Comparison of ENCODE assay signal across 1 cellular context in the genomic region with DNA sequence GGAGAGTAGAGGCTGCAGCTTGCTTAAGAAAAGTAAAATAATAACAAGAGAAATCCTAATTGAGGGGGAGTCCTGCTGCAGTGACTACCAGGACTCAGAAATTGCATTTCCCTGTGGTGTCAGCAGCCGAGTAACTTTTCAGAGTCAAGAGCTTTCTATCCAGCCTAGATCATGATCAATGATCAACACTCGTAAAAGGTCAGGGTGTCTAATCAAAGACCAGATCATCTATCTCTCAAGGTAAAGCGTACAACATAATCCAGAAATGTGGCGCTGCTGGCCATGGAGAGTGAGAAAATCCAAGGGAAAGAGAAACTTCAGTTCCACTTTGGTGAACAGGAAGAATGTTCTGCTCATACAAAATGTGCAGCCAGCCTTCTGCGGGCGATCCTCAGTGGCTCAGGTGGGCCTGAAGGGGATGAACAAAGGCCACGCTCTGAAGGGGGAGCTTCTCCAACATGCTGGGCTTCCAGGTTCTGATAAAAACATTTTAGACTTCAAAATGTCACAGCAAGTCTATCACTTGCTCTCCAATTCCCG.
TF ChIP-seq lines count a peak whose summit lies in the region.

No MANE protein-coding gene starts in this region.

TF ChIP-seq in HepG2, 621 proteins besides CTCF, POLR2A, EP300 and RAD21:
- TF ChIP-seq, protein P1, sequence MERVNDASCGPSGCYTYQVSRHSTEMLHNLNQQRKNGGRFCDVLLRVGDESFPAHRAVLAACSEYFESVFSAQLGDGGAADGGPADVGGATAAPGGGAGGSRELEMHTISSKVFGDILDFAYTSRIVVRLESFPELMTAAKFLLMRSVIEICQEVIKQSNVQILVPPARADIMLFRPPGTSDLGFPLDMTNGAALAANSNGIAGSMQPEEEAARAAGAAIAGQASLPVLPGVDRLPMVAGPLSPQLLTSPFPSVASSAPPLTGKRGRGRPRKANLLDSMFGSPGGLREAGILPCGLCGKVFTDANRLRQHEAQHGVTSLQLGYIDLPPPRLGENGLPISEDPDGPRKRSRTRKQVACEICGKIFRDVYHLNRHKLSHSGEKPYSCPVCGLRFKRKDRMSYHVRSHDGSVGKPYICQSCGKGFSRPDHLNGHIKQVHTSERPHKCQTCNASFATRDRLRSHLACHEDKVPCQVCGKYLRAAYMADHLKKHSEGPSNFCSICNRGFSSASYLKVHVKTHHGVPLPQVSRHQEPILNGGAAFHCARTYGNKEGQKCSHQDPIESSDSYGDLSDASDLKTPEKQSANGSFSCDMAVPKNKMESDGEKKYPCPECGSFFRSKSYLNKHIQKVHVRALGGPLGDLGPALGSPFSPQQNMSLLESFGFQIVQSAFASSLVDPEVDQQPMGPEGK (CRISPR knock-in tag; IDR thresholded peaks at IDR 0.05): no peak
- TF ChIP-seq, protein P2, sequence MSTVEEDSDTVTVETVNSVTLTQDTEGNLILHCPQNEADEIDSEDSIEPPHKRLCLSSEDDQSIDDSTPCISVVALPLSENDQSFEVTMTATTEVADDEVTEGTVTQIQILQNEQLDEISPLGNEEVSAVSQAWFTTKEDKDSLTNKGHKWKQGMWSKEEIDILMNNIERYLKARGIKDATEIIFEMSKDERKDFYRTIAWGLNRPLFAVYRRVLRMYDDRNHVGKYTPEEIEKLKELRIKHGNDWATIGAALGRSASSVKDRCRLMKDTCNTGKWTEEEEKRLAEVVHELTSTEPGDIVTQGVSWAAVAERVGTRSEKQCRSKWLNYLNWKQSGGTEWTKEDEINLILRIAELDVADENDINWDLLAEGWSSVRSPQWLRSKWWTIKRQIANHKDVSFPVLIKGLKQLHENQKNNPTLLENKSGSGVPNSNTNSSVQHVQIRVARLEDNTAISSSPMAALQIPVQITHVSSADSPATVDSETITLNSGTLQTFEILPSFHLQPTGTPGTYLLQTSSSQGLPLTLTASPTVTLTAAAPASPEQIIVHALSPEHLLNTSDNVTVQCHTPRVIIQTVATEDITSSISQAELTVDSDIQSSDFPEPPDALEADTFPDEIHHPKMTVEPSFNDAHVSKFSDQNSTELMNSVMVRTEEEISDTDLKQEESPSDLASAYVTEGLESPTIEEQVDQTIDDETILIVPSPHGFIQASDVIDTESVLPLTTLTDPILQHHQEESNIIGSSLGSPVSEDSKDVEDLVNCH (CRISPR knock-in tag; IDR thresholded peaks at IDR 0.05): no peak
- TF ChIP-seq CENPX (CRISPR knock-in tag; IDR thresholded peaks at IDR 0.05): no peak
- no peak for TF ChIP-seq DMAP1 (CRISPR knock-in tag; IDR thresholded peaks at IDR 0.05)
- TF ChIP-seq ZNF550 (CRISPR knock-in tag; IDR thresholded peaks at IDR 0.05; ENCODE audit: borderline replicate concordance): no peak
- TF ChIP-seq, protein P3, sequence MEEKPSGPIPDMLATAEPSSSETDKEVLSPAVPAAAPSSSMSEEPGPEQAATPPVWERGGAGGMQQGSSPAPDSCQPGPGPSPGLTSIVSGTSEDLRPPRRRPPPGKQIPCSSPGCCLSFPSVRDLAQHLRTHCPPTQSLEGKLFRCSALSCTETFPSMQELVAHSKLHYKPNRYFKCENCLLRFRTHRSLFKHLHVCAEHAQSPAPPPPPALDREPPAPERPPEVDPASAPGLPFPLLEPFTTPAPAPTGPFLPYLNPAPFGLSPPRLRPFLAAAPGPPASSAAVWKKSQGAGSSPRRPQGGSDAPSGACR (CRISPR knock-in tag; IDR thresholded peaks at IDR 0.05): no peak
- no peak for TF ChIP-seq ZNF567 (CRISPR knock-in tag; IDR thresholded peaks at IDR 0.05; ENCODE audit: borderline replicate concordance)
- TF ChIP-seq SMYD3 (CRISPR knock-in tag; IDR thresholded peaks at IDR 0.05): no peak
- no peak for TF ChIP-seq ZNF792 (CRISPR knock-in tag; IDR thresholded peaks at IDR 0.05)
- no peak for TF ChIP-seq SOX6 (IDR thresholded peaks at IDR 0.05)
- TF ChIP-seq SOX6 (CRISPR knock-in tag; IDR thresholded peaks at IDR 0.05): no peak
- no peak for TF ChIP-seq RBAK (CRISPR knock-in tag; IDR thresholded peaks at IDR 0.05)
- no peak for TF ChIP-seq ZNF672 (CRISPR knock-in tag; IDR thresholded peaks at IDR 0.05)
- TF ChIP-seq SNAPC2 (CRISPR knock-in tag; IDR thresholded peaks at IDR 0.05): no peak
- TF ChIP-seq, protein P4, sequence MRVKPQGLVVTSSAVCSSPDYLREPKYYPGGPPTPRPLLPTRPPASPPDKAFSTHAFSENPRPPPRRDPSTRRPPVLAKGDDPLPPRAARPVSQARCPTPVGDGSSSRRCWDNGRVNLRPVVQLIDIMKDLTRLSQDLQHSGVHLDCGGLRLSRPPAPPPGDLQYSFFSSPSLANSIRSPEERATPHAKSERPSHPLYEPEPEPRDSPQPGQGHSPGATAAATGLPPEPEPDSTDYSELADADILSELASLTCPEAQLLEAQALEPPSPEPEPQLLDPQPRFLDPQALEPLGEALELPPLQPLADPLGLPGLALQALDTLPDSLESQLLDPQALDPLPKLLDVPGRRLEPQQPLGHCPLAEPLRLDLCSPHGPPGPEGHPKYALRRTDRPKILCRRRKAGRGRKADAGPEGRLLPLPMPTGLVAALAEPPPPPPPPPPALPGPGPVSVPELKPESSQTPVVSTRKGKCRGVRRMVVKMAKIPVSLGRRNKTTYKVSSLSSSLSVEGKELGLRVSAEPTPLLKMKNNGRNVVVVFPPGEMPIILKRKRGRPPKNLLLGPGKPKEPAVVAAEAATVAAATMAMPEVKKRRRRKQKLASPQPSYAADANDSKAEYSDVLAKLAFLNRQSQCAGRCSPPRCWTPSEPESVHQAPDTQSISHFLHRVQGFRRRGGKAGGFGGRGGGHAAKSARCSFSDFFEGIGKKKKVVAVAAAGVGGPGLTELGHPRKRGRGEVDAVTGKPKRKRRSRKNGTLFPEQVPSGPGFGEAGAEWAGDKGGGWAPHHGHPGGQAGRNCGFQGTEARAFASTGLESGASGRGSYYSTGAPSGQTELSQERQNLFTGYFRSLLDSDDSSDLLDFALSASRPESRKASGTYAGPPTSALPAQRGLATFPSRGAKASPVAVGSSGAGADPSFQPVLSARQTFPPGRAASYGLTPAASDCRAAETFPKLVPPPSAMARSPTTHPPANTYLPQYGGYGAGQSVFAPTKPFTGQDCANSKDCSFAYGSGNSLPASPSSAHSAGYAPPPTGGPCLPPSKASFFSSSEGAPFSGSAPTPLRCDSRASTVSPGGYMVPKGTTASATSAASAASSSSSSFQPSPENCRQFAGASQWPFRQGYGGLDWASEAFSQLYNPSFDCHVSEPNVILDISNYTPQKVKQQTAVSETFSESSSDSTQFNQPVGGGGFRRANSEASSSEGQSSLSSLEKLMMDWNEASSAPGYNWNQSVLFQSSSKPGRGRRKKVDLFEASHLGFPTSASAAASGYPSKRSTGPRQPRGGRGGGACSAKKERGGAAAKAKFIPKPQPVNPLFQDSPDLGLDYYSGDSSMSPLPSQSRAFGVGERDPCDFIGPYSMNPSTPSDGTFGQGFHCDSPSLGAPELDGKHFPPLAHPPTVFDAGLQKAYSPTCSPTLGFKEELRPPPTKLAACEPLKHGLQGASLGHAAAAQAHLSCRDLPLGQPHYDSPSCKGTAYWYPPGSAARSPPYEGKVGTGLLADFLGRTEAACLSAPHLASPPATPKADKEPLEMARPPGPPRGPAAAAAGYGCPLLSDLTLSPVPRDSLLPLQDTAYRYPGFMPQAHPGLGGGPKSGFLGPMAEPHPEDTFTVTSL (CRISPR knock-in tag; IDR thresholded peaks at IDR 0.05; ENCODE audit: borderline replicate concordance): no peak
- no peak for TF ChIP-seq CHD4 (IDR thresholded peaks at IDR 0.05; ENCODE audit: borderline replicate concordance, low read length)
- TF ChIP-seq RFX3 (CRISPR knock-in tag; IDR thresholded peaks at IDR 0.05): no peak
- no peak for TF ChIP-seq FOXJ3 (CRISPR knock-in tag; IDR thresholded peaks at IDR 0.05; ENCODE audit: borderline replicate concordance)
- TF ChIP-seq IRF2 (CRISPR knock-in tag; IDR thresholded peaks at IDR 0.05): no peak
- TF ChIP-seq ATRX (CRISPR knock-in tag; IDR thresholded peaks at IDR 0.05; ENCODE audit: borderline replicate concordance): no peak
- TF ChIP-seq, protein P5, sequence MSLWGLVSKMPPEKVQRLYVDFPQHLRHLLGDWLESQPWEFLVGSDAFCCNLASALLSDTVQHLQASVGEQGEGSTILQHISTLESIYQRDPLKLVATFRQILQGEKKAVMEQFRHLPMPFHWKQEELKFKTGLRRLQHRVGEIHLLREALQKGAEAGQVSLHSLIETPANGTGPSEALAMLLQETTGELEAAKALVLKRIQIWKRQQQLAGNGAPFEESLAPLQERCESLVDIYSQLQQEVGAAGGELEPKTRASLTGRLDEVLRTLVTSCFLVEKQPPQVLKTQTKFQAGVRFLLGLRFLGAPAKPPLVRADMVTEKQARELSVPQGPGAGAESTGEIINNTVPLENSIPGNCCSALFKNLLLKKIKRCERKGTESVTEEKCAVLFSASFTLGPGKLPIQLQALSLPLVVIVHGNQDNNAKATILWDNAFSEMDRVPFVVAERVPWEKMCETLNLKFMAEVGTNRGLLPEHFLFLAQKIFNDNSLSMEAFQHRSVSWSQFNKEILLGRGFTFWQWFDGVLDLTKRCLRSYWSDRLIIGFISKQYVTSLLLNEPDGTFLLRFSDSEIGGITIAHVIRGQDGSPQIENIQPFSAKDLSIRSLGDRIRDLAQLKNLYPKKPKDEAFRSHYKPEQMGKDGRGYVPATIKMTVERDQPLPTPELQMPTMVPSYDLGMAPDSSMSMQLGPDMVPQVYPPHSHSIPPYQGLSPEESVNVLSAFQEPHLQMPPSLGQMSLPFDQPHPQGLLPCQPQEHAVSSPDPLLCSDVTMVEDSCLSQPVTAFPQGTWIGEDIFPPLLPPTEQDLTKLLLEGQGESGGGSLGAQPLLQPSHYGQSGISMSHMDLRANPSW (CRISPR knock-in tag; IDR thresholded peaks at IDR 0.05; ENCODE audit: borderline replicate concordance): no peak
